ENCODE assay signal across 34 cellular contexts in genomic region chr12:130420071-130420470, GRCh38.
"Had no signal": no experiment of that assay in that cellular context is flagged by ENCODE, and none has a peak within 500 bp of the region (broad histone marks: within the 10 kb centered on the region; RNA-seq: fewer than 3 reads in every experiment).

No MANE protein-coding gene starts in this region.

- H3K9me3 ChIP-seq: MG63 had no signal

- H3K27me3 ChIP-seq: MG63 had no signal

- H3K27ac ChIP-seq: KMS-11 had no signal

- H3K36me3 ChIP-seq: MG63 had no signal

- DNase-seq: Karpas-422, Kasumi-1, MG63, MM.1S, MV-4-11, NCI-H1048, NCI-H1092, NCI-H1092 treated with DMSO at 0.1 percent for 48 hours, NCI-H1105, NCI-H1105 treated with DMSO at 0.1 percent for 48 hours, NCI-H1417, NCI-H1417 treated with DMSO at 0.1 percent for 48 hours, NCI-H1436, NCI-H1436 treated with DMSO at 0.1 percent for 48 hours, NCI-H146, NCI-H1694, NCI-H1694 treated with DMSO at 0.1 percent for 48 hours, NCI-H187, NCI-H187 treated with DMSO at 0.1 percent for 48 hours, NCI-H1930, NCI-H2029, NCI-H2029 treated with DMSO at 0.1 percent for 48 hours, NCI-H2081, NCI-H2081 treated with DMSO at 0.1 percent for 48 hours, NCI-H2107, NCI-H2171, NCI-H2171 treated with DMSO at 0.1 percent for 48 hours, NCI-H2227 treated with DMSO at 0.1 percent for 48 hours, NCI-H226, NCI-H345, NCI-H446, NCI-H446 treated with DMSO at 0.1 percent for 48 hours, NCI-H510A had no signal

- H3K4me3 ChIP-seq: MG63 had no signal
